9 cellular contexts compared by ENCODE assay signal in genomic region chr11:71638801-71639519, GRCh38. TPM values are rescaled to one million over a fixed set of nuclear protein-coding genes. Genes with fewer than 3 reads are reported as not detected.
DNase-seq lines count a peak whose midpoint lies in the region; TF ChIP-seq lines count a peak whose summit lies in the region.
"Not testable (repeated sequence)": the region's sequence is repeated elsewhere in the genome, so short reads cannot be mapped to it uniquely, and the experiment has no call there.
"Had no signal": no experiment of that assay in that cellular context is flagged by ENCODE, and none has a peak within 500 bp of the region (broad histone marks: within the 10 kb centered on the region; RNA-seq: fewer than 3 reads in every experiment).

No MANE protein-coding gene starts in this region.

- H3K4me1 Mint-ChIP-seq in chondrocyte (ENCODE audit: low read depth) = not testable (repeated sequence)

- H3K27ac Mint-ChIP-seq in chondrocyte (ENCODE audit: unreplicated experiment) = not testable (repeated sequence)

- not testable (repeated sequence) for H3K36me3 ChIP-seq in prostate gland; subcutaneous abdominal adipose tissue (ENCODE audit: control insufficient read depth in 5 of 5, insufficient read depth in 5 of 5, low read length in 5 of 5)

- not testable (repeated sequence) for H3K9me3 ChIP-seq in iPS-18c (ENCODE audit: control insufficient read depth, insufficient read depth, low read length); prostate gland; subcutaneous abdominal adipose tissue (ENCODE audit: control insufficient read depth in 5 of 5, low read length in 5 of 5)

- TF ChIP-seq CTCF in chondrocyte (IDR thresholded peaks at IDR 0.05) = peak; percentile 80
- TF ChIP-seq CTCF in prostate gland (IDR thresholded peaks at IDR 0.05) = peak; percentile 67 to 74 (median 72)

- not testable (repeated sequence) for TF ChIP-seq POLR2A in prostate gland (IDR thresholded peaks at IDR 0.05)

- H3K27me3 Mint-ChIP-seq in chondrocyte (ENCODE audit: low read depth) = peaks cover 37% of the 10 kb centered on the region

- H3K9me3 Mint-ChIP-seq in chondrocyte (ENCODE audit: low read depth) = not testable (repeated sequence)

- not testable (repeated sequence) for H3K9ac ChIP-seq in subcutaneous abdominal adipose tissue (ENCODE audit: low read length in 5 of 5)

- not testable (repeated sequence) for H3K27ac ChIP-seq in prostate gland; subcutaneous abdominal adipose tissue (ENCODE audit: low read depth, low read length)

- H3K36me3 Mint-ChIP-seq in chondrocyte (ENCODE audit: low read depth) = not testable (repeated sequence)

- 71% methylated on average over 8 of the region's 48 CpGs for WGBS in prostate gland

- H3K4me1 ChIP-seq in prostate gland (replicated peaks); subcutaneous abdominal adipose tissue (ENCODE audit: control insufficient read depth in 5 of 5, insufficient read depth in 5 of 5, low read length in 5 of 5): not testable (repeated sequence)

- peak overlapping the region; percentile 31 for H3K4me3 Mint-ChIP-seq in chondrocyte (ENCODE audit: unreplicated experiment)

- H3K27me3 ChIP-seq in prostate gland (replicated peaks; ENCODE audit: insufficient read depth); subcutaneous abdominal adipose tissue (ENCODE audit: control insufficient read depth in 5 of 5, insufficient read depth in 4 of 5, low read length in 5 of 5): not testable (repeated sequence)

- intact Hi-C loops in prostate gland (cut with DNase I) = not testable (repeated sequence)

- DNase-seq in DMS153 treated with DMSO at 0.1 percent for 48 hours (lab: John Stamatoyannopoulos, UW; ENCODE audit: unreplicated experiment) (peak; percentile 4), KG1 (lab: John Stamatoyannopoulos, UW) (peak; percentile 21), RKO (ENCODE audit: low spot score) (peak; percentile 15), prostate gland (ENCODE audit: low spot score) (peak; percentile 24)
- DNase-seq in activated CD8-positive, alpha-beta memory T cell treated with anti-CD3 and anti-CD28 coated beads for 48 hours (ENCODE audit: low read depth in 2 of 3, low spot score in 2 of 3) = peak; percentile 45 to 55 (median 54)
- not testable (repeated sequence) for DNase-seq in chondrocyte (ENCODE audit: low spot score)

- H3K4me3 ChIP-seq in iPS-18c (ENCODE audit: insufficient read depth, low read depth, low read length) (peak overlapping the region; percentile 34; the same call in 1 of the 2 replicates), prostate gland (peak overlapping the region; percentile 6 to 22), subcutaneous abdominal adipose tissue (ENCODE audit: low read depth in 1 of 5, low read length in 5 of 5) (peak overlapping the region in 3 of 5 donors; percentile 29 to 57 (median 44))

RNA-seq across cellular contexts. Expression of gene KRTAP5-11, which starts 56.3 kb away (rescaled TPM):
- total RNA-seq in chondrocyte = not detected in 3 replicates
- not detected for total RNA-seq in prostate gland
- total RNA-seq: pulmonary artery endothelial cell had no signal
